ENCODE assay signal across 8 cellular contexts in genomic region chr19:49590071-49590970, GRCh38. TPM values are rescaled to one million over a fixed set of nuclear protein-coding genes. Genes with fewer than 3 reads are reported as not detected.
DNase-seq lines count a peak whose midpoint lies in the region; ATAC-seq and TF ChIP-seq lines count a peak whose summit lies in the region.

No MANE protein-coding gene starts in this region.

- peak overlapping the region; percentile 89 for H3K27ac Mint-ChIP-seq in activated B cell treated with CpG ODN at 0.5 μM for 24 hours

- peaks cover 16% of the 10 kb centered on the region for H3K79me2 ChIP-seq in ACC112 (ENCODE audit: control insufficient read depth, insufficient read depth, low read length, unreplicated experiment)

- H3K4me1 ChIP-seq in ACC112 (ENCODE audit: control insufficient read depth, insufficient read depth, low read length, unreplicated experiment) = no peaks in the 10 kb centered on the region
- H3K4me1 ChIP-seq in spleen = peaks cover 16 to 57% (median 34%) of the 10 kb centered on the region in 6 donors

- ATAC-seq in GM18861 (IDR thresholded peaks at IDR 0.05; ENCODE audit: unreplicated experiment) = peak; percentile 68
- ATAC-seq in HG03103 (IDR thresholded peaks at IDR 0.05; ENCODE audit: low read depth, unreplicated experiment) = peak; percentile 58
- ATAC-seq in activated B cell treated with CpG ODN at 0.5 μM for 24 hours (ENCODE audit: low read depth) = peak; percentile 81

- intact Hi-C loops in activated B cell treated with CpG ODN at 0.5 μM for 24 hours (cut with micrococcal nuclease) (loop anchor here (1.0 to 5.0 kb wide), 12 partner anchors 10 to 953 kb away; partner anchors contain the start of genes AKT1S1, ALDH16A1, AP2A1 and BCL2L12), spleen (cut with DNase I; ENCODE audit: low total_unique reads) (loop anchor here (10.0 kb wide), 1 partner anchor 74 kb away; the partner anchor contains the start of genes BCL2L12 and IRF3)

- DNase-seq in NCI-H226 = peak; percentile 97
- DNase-seq in activated B cell treated with CpG ODN at 0.5 μM for 24 hours = peak; percentile 96
- peak in 59 of 61 donors; percentile 7 to 97 (median 86) for DNase-seq in caudate nucleus (lab: John Stamatoyannopoulos, UW)
- DNase-seq in inferior parietal cortex (ENCODE audit: extremely low spot score) = peak; percentile 81
- peak; percentile 98 for DNase-seq in spleen

- peak overlapping the region; percentile 70 for H3K27ac ChIP-seq in ACC112 (ENCODE audit: low read depth, low read length)
- peak overlapping the region; percentile 96 for H3K27ac ChIP-seq in caudate nucleus (ENCODE audit: low read depth, low read length)
- peak overlapping the region; percentile 85 to 96 (median 92) for H3K27ac ChIP-seq in spleen

- WGBS in spleen, 5 donors = 0 to 1% (median 0%) methylated on average over 39 to 58 of the region's 58 CpGs

- H2AFZ ChIP-seq in ACC112 (ENCODE audit: low read length, unreplicated experiment) = peak overlapping the region; percentile 42

- no peak for TF ChIP-seq CTCF in activated B cell treated with CpG ODN at 0.5 μM for 24 hours (IDR thresholded peaks at IDR 0.05)
- peak in 8 of 11 experiments; percentile 11 to 50 (median 18) for TF ChIP-seq CTCF in spleen (IDR thresholded peaks at IDR 0.05 in 8 of 11, conservative IDR thresholded peaks at IDR 0.05 in 3 of 11)

- H3K4me3 ChIP-seq in ACC112 (ENCODE audit: low read depth, low read length) = peak overlapping the region; percentile 82
- H3K4me3 ChIP-seq in spleen = peak overlapping the region; percentile 76 to 99 (median 96)

- peak overlapping the region; percentile 85 for H3K4me3 Mint-ChIP-seq in activated B cell treated with CpG ODN at 0.5 μM for 24 hours

- H3K27me3 Mint-ChIP-seq in activated B cell treated with CpG ODN at 0.5 μM for 24 hours = no peaks in the 10 kb centered on the region

- POLR2A ChIA-PET in activated B cell treated with CpG ODN at 0.5 μM for 24 hours (lab: Charles Lee) = interaction anchor here (0.5 to 6.5 kb wide), 23 partner anchors 11 to 1274 kb away, joined by 3 to 106 read pairs (median 5); partner anchors contain the start of genes AP2A1, BCL2L12, IRF3 and LIN7B

- CTCF ChIA-PET in activated B cell treated with CpG ODN at 0.5 μM for 24 hours (lab: Charles Lee) = interaction anchor here (1.0 to 1.5 kb wide), 2 partner anchors 10 to 19 kb away, joined by 3 to 4 read pairs; partner anchors contain the start of genes NOSIP and PRRG2

- no peaks in the 10 kb centered on the region for H3K9me3 Mint-ChIP-seq in activated B cell treated with CpG ODN at 0.5 μM for 24 hours

- peak in 1 of 3 donors; percentile 69 for TF ChIP-seq POLR2A in spleen (IDR thresholded peaks at IDR 0.05)

- peaks cover 34% of the 10 kb centered on the region for H3K4me1 Mint-ChIP-seq in activated B cell treated with CpG ODN at 0.5 μM for 24 hours

- no peaks in the 10 kb centered on the region for H3K27me3 ChIP-seq in ACC112 (ENCODE audit: insufficient read depth, low read length)
- H3K27me3 ChIP-seq in spleen (replicated peaks in 1 of 7) = no peaks in the 10 kb centered on the region

- H3K9me3 ChIP-seq in spleen = no peaks in the 10 kb centered on the region

- H3K36me3 Mint-ChIP-seq in activated B cell treated with CpG ODN at 0.5 μM for 24 hours (ENCODE audit: low read depth) = peaks cover 19% of the 10 kb centered on the region

- H3K36me3 ChIP-seq in ACC112 (ENCODE audit: insufficient read depth, low read length) = no peaks in the 10 kb centered on the region
- H3K36me3 ChIP-seq in spleen = peaks cover 3 to 18% (median 15%) of the 10 kb centered on the region in 6 donors

RNA-seq across cellular contexts. Expression of gene PRR12, which starts 0.7 kb away (rescaled TPM):
- total RNA-seq in activated B cell treated with CpG ODN at 0.5 μM for 24 hours (37.1 and 42.1 TPM in 2 replicates), spleen (10 to 100 TPM; 18.8 to 44.3 (median 34.6) TPM)
- 10 to 100 TPM in 1 of 3 donors, 1 to 10 TPM in 2; 3.7 to 21.4 (median 3.9) TPM for polyA plus RNA-seq in spleen

RNA-seq across cellular contexts. Expression of gene PRRG2, which starts 9.2 kb away (rescaled TPM):
- total RNA-seq in activated B cell treated with CpG ODN at 0.5 μM for 24 hours (1.8 and 2.2 TPM in 2 replicates), spleen (1 to 10 TPM in 5 of 7 donors, under 1 TPM in 2; 0.37 to 7.9 (median 1.3) TPM)
- polyA plus RNA-seq in spleen = 1 to 10 TPM in 2 of 3 donors, under 1 TPM in 1; 0.91 to 2.3 (median 1.3) TPM

RNA-seq across cellular contexts. Expression of gene NOSIP, which starts 10.0 kb away (rescaled TPM):
- total RNA-seq in activated B cell treated with CpG ODN at 0.5 μM for 24 hours (49.9 and 54.8 TPM in 2 replicates), spleen (10 to 100 TPM; 58.6 to 73.8 (median 70.0) TPM)
- 100 to 1,000 TPM; 129 to 152 (median 149) TPM for polyA plus RNA-seq in spleen

RNA-seq across cellular contexts. Expression of gene RRAS, which starts 49.6 kb away (rescaled TPM):
- total RNA-seq in activated B cell treated with CpG ODN at 0.5 μM for 24 hours = 4.8 and 5.1 TPM in 2 replicates
- total RNA-seq in spleen = 10 to 100 TPM; 30.9 to 57.6 (median 44.4) TPM
- 100 to 1,000 TPM in 1 of 3 donors, 10 to 100 TPM in 2; 66.5 to 106 (median 98.2) TPM for polyA plus RNA-seq in spleen

RNA-seq across cellular contexts. Expression of gene SCAF1, which starts 51.7 kb away (rescaled TPM):
- total RNA-seq in activated B cell treated with CpG ODN at 0.5 μM for 24 hours (58.7 and 61.0 TPM in 2 replicates), spleen (10 to 100 TPM; 21.9 to 66.2 (median 57.0) TPM)
- polyA plus RNA-seq in spleen = 10 to 100 TPM in 1 of 3 donors, 1 to 10 TPM in 2; 7.5 to 21.3 (median 7.6) TPM

Comparison
In these comparisons a context has a peak if more than half of its experiments do, and no peak if none do; other contexts are left out.
1. Peak in every context shown above with its lines: DNase-seq, ATAC-seq, H3K4me3 ChIP-seq and H3K27ac ChIP-seq.